10 cellular contexts compared by ENCODE assay signal in the genomic region with DNA sequence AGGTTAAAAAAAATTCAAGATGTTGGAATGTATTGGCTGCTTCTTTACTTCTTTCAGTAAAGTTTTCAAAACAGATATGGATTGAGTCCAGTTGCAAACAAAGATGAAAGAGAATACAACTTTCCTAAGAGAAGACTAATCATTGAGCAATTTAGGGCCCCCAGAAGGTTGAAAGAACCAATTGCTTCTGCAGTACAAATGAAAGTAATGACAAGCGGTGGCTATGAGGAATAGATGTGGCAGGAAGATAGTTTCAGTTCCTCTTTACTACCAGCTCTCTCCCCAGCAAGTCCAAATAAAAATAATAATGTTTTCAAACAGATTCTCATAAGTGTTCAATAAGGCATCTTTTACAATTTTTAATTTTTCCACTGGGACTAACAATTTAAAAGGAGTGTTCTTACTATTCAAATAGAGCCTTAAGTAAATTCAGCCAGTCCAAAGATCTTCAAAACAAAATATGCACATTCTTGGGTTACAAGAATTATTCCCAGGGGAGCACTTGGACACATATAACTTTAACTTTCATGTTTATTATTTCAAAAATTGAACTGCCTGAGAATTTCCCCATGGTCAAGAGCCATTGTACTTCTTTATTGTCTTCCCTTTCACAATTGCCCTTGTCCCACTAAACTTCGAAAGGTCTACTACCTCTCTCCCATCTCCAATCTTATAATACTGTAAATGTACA.
DNase-seq lines count a peak whose midpoint lies in the region; ATAC-seq and TF ChIP-seq lines count a peak whose summit lies in the region.
"Had no signal": no experiment of that assay in that cellular context is flagged by ENCODE, and none has a peak within 500 bp of the region (broad histone marks: within the 10 kb centered on the region; RNA-seq: fewer than 3 reads in every experiment).

No MANE protein-coding gene starts in this region.

- H4K20me1 ChIP-seq in fibroblast of lung (ENCODE audit: control insufficient read depth, extremely low read depth, insufficient read depth, low read length): no peaks in the 10 kb centered on the region

- no peak overlapping the region for H3K4me3 Mint-ChIP-seq in endodermal cell
- H3K4me3 Mint-ChIP-seq: activated naive CD4-positive, alpha-beta T cell treated with anti-CD3 and anti-CD28 coated beads for 36 hours had no signal

- H3K36me3 ChIP-seq in fibroblast of lung (ENCODE audit: control insufficient read depth, insufficient read depth, low read length): no peaks in the 10 kb centered on the region
- H3K36me3 ChIP-seq in endodermal cell (ENCODE audit: control insufficient read depth, insufficient read depth, low read length): no peaks in the 10 kb centered on the region
- H3K36me3 ChIP-seq: ovary had no signal

- 100% methylated on average over 1 of the region's 2 CpGs; no CpG with 5 or more reads in 1 of the 2 experiments for WGBS in endodermal cell (ENCODE audit: insufficient coverage in 1 of 2, insufficient read length in 1 of 2), 2 experiments

- TF ChIP-seq CTCF in fibroblast of lung (conservative IDR thresholded peaks at IDR 0.05 in 1 of 2, IDR thresholded peaks at IDR 0.05 in 1 of 2; ENCODE audit: low read depth in 1 of 2, low read length in 2 of 2) (no peak), endodermal cell (conservative IDR thresholded peaks at IDR 0.05) (no peak)

- H3K27me3 ChIP-seq in fibroblast of lung (ENCODE audit: control insufficient read depth, insufficient read depth, low read length) (no peaks in the 10 kb centered on the region), endodermal cell (ENCODE audit: control insufficient read depth, insufficient read depth, low read length, poor library complexity, severe bottlenecking) (no peaks in the 10 kb centered on the region)
- H3K27me3 ChIP-seq: ovary had no signal

- no peak overlapping the region for H2AFZ ChIP-seq in fibroblast of lung (ENCODE audit: low read length)

- no peak overlapping the region for H3K27ac Mint-ChIP-seq in endodermal cell
- H3K27ac Mint-ChIP-seq: activated naive CD4-positive, alpha-beta T cell treated with anti-CD3 and anti-CD28 coated beads for 36 hours had no signal

- H3K27ac ChIP-seq in fibroblast of lung (ENCODE audit: insufficient read depth, low read length) (no peak overlapping the region), endodermal cell (ENCODE audit: low read depth, low read length) (no peak overlapping the region)
- H3K27ac ChIP-seq: ovary had no signal

- peaks cover 2% of the 10 kb centered on the region for H3K9me3 Mint-ChIP-seq in endodermal cell
- H3K9me3 Mint-ChIP-seq: activated naive CD4-positive, alpha-beta T cell treated with anti-CD3 and anti-CD28 coated beads for 36 hours had no signal

- H3K4me3 ChIP-seq in fibroblast of lung (replicated peaks in 1 of 4; ENCODE audit: control extremely low read depth in 1 of 4, insufficient read depth in 1 of 4, low read depth in 3 of 4, low read length in 4 of 4): no peak overlapping the region
- H3K4me3 ChIP-seq in endodermal cell (ENCODE audit: low read length): no peak overlapping the region
- H3K4me3 ChIP-seq: ovary had no signal

- H3K36me3 Mint-ChIP-seq in endodermal cell (ENCODE audit: low read depth): no peaks in the 10 kb centered on the region

- H3K4me1 Mint-ChIP-seq in endodermal cell: peaks cover 5% of the 10 kb centered on the region

- no peak overlapping the region for H3K4me2 ChIP-seq in fibroblast of lung (ENCODE audit: extremely low read depth, insufficient read depth, low read length)

- H3K27me3 Mint-ChIP-seq in endodermal cell (ENCODE audit: insufficient read depth): no peaks in the 10 kb centered on the region

- ATAC-seq in GM18520 (IDR thresholded peaks at IDR 0.05; ENCODE audit: unreplicated experiment) (peak; percentile 98), GM21786 (IDR thresholded peaks at IDR 0.05; ENCODE audit: unreplicated experiment) (peak; percentile 100), HG03520 (IDR thresholded peaks at IDR 0.05; ENCODE audit: unreplicated experiment) (peak; percentile 100)

- no peaks in the 10 kb centered on the region for H3K9me3 ChIP-seq in fibroblast of lung (ENCODE audit: control insufficient read depth, insufficient read depth, low read depth, low read length)
- no peaks in the 10 kb centered on the region for H3K9me3 ChIP-seq in endodermal cell (ENCODE audit: control insufficient read depth, low read length)
- H3K9me3 ChIP-seq: ovary had no signal

- H3K79me2 ChIP-seq in fibroblast of lung (ENCODE audit: control insufficient read depth, insufficient read depth, low read length): no peaks in the 10 kb centered on the region

- H3K4me1 ChIP-seq in fibroblast of lung (ENCODE audit: control insufficient read depth, extremely low read depth, insufficient read depth, low read length) (no peaks in the 10 kb centered on the region), endodermal cell (ENCODE audit: control insufficient read depth, insufficient read depth, low read length) (no peaks in the 10 kb centered on the region)

- no peak overlapping the region for H3K9ac ChIP-seq in fibroblast of lung (ENCODE audit: insufficient read depth, low read length)
- no peak overlapping the region for H3K9ac ChIP-seq in endodermal cell (ENCODE audit: extremely low read depth, low read length, poor library complexity, severe bottlenecking)

- DNase-seq in fibroblast of lung (ENCODE audit: low read depth in 2 of 2): peak; percentile 6 to 14
- DNase-seq in SK-N-DZ (ENCODE audit: low spot score): no peak
- no peak for DNase-seq in activated CD4-positive, alpha-beta T cell treated with anti-CD3 and anti-CD28 coated beads for 48 hours
- DNase-seq in endodermal cell: no peak
- DNase-seq in EL: no peak
- DNase-seq: activated naive CD4-positive, alpha-beta T cell treated with anti-CD3 and anti-CD28 coated beads for 36 hours; ovary had no signal

Comparison
In these comparisons a context has a peak if more than half of its experiments do, and no peak if none do; other contexts are left out.
1. DNase-seq: peak in fibroblast of lung (2 of 2); none in SK-N-DZ (single experiment), activated CD4-positive, alpha-beta T cell treated with anti-CD3 and anti-CD28 coated beads for 48 hours (single experiment), endodermal cell (single experiment) and EL (single experiment).
2. Peak in every context shown above with its lines, with median percentiles within 50 percentile points of each other: ATAC-seq.